In genomic region chr18:64699116-64699515, GRCh38 we compare ENCODE assay signal across 29 cellular contexts.
"Had no signal": no experiment of that assay in that cellular context is flagged by ENCODE, and none has a peak within 500 bp of the region (broad histone marks: within the 10 kb centered on the region; RNA-seq: fewer than 3 reads in every experiment).

No MANE protein-coding gene starts in this region.

- H3K4me3 Mint-ChIP-seq: natural killer cell; nephron; neural progenitor cell; stimulated activated effector memory CD8-positive, alpha-beta T cell treated with anti-CD3 and anti-CD28 coated beads, Interleukin-12 subunit alpha, Interleukin-12 subunit beta, amount 100 ng/mL, for 72 hours; stimulated activated naive B cell treated with anti-CD40 and anti-IgM and Interleukin-4, amounts not matched to agents 10 μg/mL and 1 μg/mL and 100 μg/mL, for 72 hours; stimulated activated naive CD8-positive, alpha-beta T cell treated with anti-CD3 and anti-CD28 coated beads, Interleukin-15, Interleukin-2, amounts not matched to agents 100 ng/mL and 50 ng/mL, for 24 hours; type B pancreatic cell had no signal

- H3K27ac ChIP-seq: neural progenitor cell, ovary, parathyroid adenoma, psoas muscle, right lobe of liver, sigmoid colon, stomach, suprapubic skin, testis, tibial artery, transverse colon, upper lobe of right lung, uterus had no signal

- H3K27me3 ChIP-seq: neural progenitor cell, ovary, right lobe of liver, sigmoid colon, stomach, suprapubic skin, testis, tibial artery, transverse colon, upper lobe of right lung, uterus had no signal

- H3K9me3 ChIP-seq: ovary, psoas muscle, right lobe of liver, sigmoid colon, stomach, suprapubic skin, testis, tibial artery, transverse colon, upper lobe of right lung, uterus had no signal

- H3K4me2 ChIP-seq: neural progenitor cell had no signal

- H3K4me1 ChIP-seq: neural progenitor cell, parathyroid adenoma, psoas muscle, right lobe of liver, sigmoid colon, stomach, suprapubic skin, testis, tibial artery, transverse colon, upper lobe of right lung, uterus had no signal

- H3K36me3 Mint-ChIP-seq: natural killer cell; neural progenitor cell; stimulated activated effector memory CD8-positive, alpha-beta T cell treated with anti-CD3 and anti-CD28 coated beads, Interleukin-12 subunit alpha, Interleukin-12 subunit beta, amount 100 ng/mL, for 72 hours; type B pancreatic cell had no signal

- H3K9me3 Mint-ChIP-seq: neural progenitor cell, type B pancreatic cell had no signal

- DNase-seq: natural killer cell; occipital lobe; ovary; posterior cingulate gyrus; psoas muscle; right cardiac atrium; right lobe of liver; sigmoid colon; small intestine; stimulated activated CD4-positive, alpha-beta T cell treated with anti-CD3 and anti-CD28 coated beads, Interleukin-15, amount 100 ng/mL, for 24 hours; stimulated activated CD4-positive, alpha-beta T cell treated with anti-CD3 and anti-CD28 coated beads, Interleukin-2, amount 100 ng/mL, for 24 hours; stimulated activated CD4-positive, alpha-beta T cell treated with anti-CD3 and anti-CD28 coated beads, Interleukin-2, amount 100 ng/mL, for 48 hours; stimulated activated CD4-positive, alpha-beta T cell treated with anti-CD3 and anti-CD28 coated beads, Interleukin-4, amount 100 ng/mL, for 24 hours; stimulated activated naive B cell treated with anti-CD40 and anti-IgM and Interleukin-4, amounts not matched to agents 10 μg/mL and 1 μg/mL and 100 μg/mL, for 72 hours; stimulated activated naive CD4-positive, alpha-beta T cell treated with Interleukin-2 at 50 U/mL for 16 hours; stomach; testis; tibial artery; transverse colon; upper lobe of right lung; uterus had no signal

- H3K4me3 ChIP-seq: neural progenitor cell, ovary, psoas muscle, right lobe of liver, sigmoid colon, stomach, suprapubic skin, testis, tibial artery, transverse colon, upper lobe of right lung, uterus had no signal

- H3K79me2 ChIP-seq: parathyroid adenoma had no signal

- H2AFZ ChIP-seq: neural progenitor cell, parathyroid adenoma had no signal

- H3K36me3 ChIP-seq: neural progenitor cell, ovary, right lobe of liver, sigmoid colon, stomach, suprapubic skin, tibial artery, transverse colon, upper lobe of right lung, uterus had no signal

- FAIRE-seq: small intestine had no signal

- H3K27ac Mint-ChIP-seq: natural killer cell; nephron; neural progenitor cell; progenitor cell of endocrine pancreas; stimulated activated effector memory CD8-positive, alpha-beta T cell treated with anti-CD3 and anti-CD28 coated beads, Interleukin-12 subunit alpha, Interleukin-12 subunit beta, amount 100 ng/mL, for 72 hours; stimulated activated naive B cell treated with anti-CD40 and anti-IgM and Interleukin-4, amounts not matched to agents 10 μg/mL and 1 μg/mL and 100 μg/mL, for 72 hours; stimulated activated naive CD8-positive, alpha-beta T cell treated with anti-CD3 and anti-CD28 coated beads, Interleukin-15, Interleukin-2, amounts not matched to agents 100 ng/mL and 50 ng/mL, for 24 hours; type B pancreatic cell had no signal

- H3K27me3 Mint-ChIP-seq: progenitor cell of endocrine pancreas; stimulated activated naive CD8-positive, alpha-beta T cell treated with anti-CD3 and anti-CD28 coated beads, Interleukin-15, Interleukin-2, amounts not matched to agents 100 ng/mL and 50 ng/mL, for 24 hours; type B pancreatic cell had no signal

- H3K4me1 Mint-ChIP-seq: natural killer cell; nephron; neural progenitor cell; stimulated activated effector memory CD8-positive, alpha-beta T cell treated with anti-CD3 and anti-CD28 coated beads, Interleukin-12 subunit alpha, Interleukin-12 subunit beta, amount 100 ng/mL, for 72 hours had no signal

- H3K9ac ChIP-seq: neural progenitor cell, parathyroid adenoma had no signal
